Comparison of ENCODE assay signal across 8 cellular contexts in genomic region chr7:97118306-97118917, GRCh38. TPM values are rescaled to one million over a fixed set of nuclear protein-coding genes. Genes with fewer than 3 reads are reported as not detected.
DNase-seq lines count a peak whose midpoint lies in the region; ATAC-seq and TF ChIP-seq lines count a peak whose summit lies in the region.

No MANE protein-coding gene starts in this region.

- no peak for TF ChIP-seq RAD21 in neural cell (conservative IDR thresholded peaks at IDR 0.05)

- no peaks in the 10 kb centered on the region for H3K9me2 ChIP-seq in MM.1S (replicated peaks; ENCODE audit: insufficient read depth, low read length)
- H3K9me2 ChIP-seq in neural cell (ENCODE audit: insufficient read depth, low read length) = no peaks in the 10 kb centered on the region

- H3K36me3 Mint-ChIP-seq in CD8-positive, alpha-beta memory T cell = peaks cover 0 to 6% (median 5%) of the 10 kb centered on the region in 3 donors
- peaks cover 17% of the 10 kb centered on the region for H3K36me3 Mint-ChIP-seq in dendritic cell treated with granulocyte-macrophage colony-stimulating factor and Interleukin-4, amounts not matched to agents 40 ng/mL and 50 ng/mL, for 4 days (ENCODE audit: low read depth)

- H3K9ac ChIP-seq in MM.1S (ENCODE audit: low read length) (peak overlapping the region; percentile 67), neural cell (ENCODE audit: low read length) (peak overlapping the region; percentile 75)

- H3F3A ChIP-seq in MM.1S (ENCODE audit: insufficient read depth, low read length) (peaks cover 11% of the 10 kb centered on the region), neural cell (ENCODE audit: insufficient read depth, low read length, poor library complexity, severe bottlenecking) (no peaks in the 10 kb centered on the region)

- no peaks in the 10 kb centered on the region for H3K36me3 ChIP-seq in CD8-positive, alpha-beta memory T cell (ENCODE audit: insufficient read depth, low read length)
- H3K36me3 ChIP-seq in MM.1S (replicated peaks; ENCODE audit: insufficient read depth, low read length) = no peaks in the 10 kb centered on the region
- H3K36me3 ChIP-seq in neural cell (ENCODE audit: insufficient read depth, low read length) = no peaks in the 10 kb centered on the region

- H4K20me1 ChIP-seq in MM.1S (ENCODE audit: insufficient read depth, low read length) (no peaks in the 10 kb centered on the region), neural cell (ENCODE audit: insufficient read depth) (no peaks in the 10 kb centered on the region)

- intact Hi-C loops in dendritic cell treated with granulocyte-macrophage colony-stimulating factor and Interleukin-4, amounts not matched to agents 40 ng/mL and 50 ng/mL, for 4 days (cut with micrococcal nuclease) = loop anchor here (5.0 to 10.0 kb wide), 2 partner anchors 854 to 1166 kb away; partner anchors contain the start of gene BRI3

- TF ChIP-seq EP300 in neural cell (conservative IDR thresholded peaks at IDR 0.05; ENCODE audit: poor library complexity, severe bottlenecking) = no peak

- CTCF ChIA-PET in CD8-positive, alpha-beta memory T cell (lab: Charles Lee) = interaction anchor here (1.0 kb wide), 1 partner anchor 1642 kb away, joined by 3 read pairs; no protein-coding TSS in a partner anchor

- H3K4me3 Mint-ChIP-seq in CD8-positive, alpha-beta memory T cell = peak overlapping the region; percentile 90 to 96 (median 93)
- H3K4me3 Mint-ChIP-seq in dendritic cell treated with granulocyte-macrophage colony-stimulating factor and Interleukin-4, amounts not matched to agents 40 ng/mL and 50 ng/mL, for 4 days = peak overlapping the region; percentile 92

- no peak for ATAC-seq in HG02938 (IDR thresholded peaks at IDR 0.05; ENCODE audit: unreplicated experiment)

- peak in 2 of 5 donors; percentile 0 to 4 for DNase-seq in CD8-positive, alpha-beta memory T cell
- DNase-seq in MM.1S = no peak
- no peak for DNase-seq in effector CD4-positive, alpha-beta T cell
- no peak for DNase-seq in NCI-H1048 (lab: John Stamatoyannopoulos, UW)
- DNase-seq in NCI-H1694 (lab: John Stamatoyannopoulos, UW) = no peak

- POLR2A ChIA-PET in CD8-positive, alpha-beta memory T cell (lab: Charles Lee) = no interaction called here

- H3K4me2 ChIP-seq in MM.1S (ENCODE audit: low read depth, low read length) = peak overlapping the region; percentile 79
- H3K4me2 ChIP-seq in neural cell (ENCODE audit: low read length) = peak overlapping the region; percentile 96

- peaks cover 32 to 66% (median 47%) of the 10 kb centered on the region in 3 donors for H3K4me1 Mint-ChIP-seq in CD8-positive, alpha-beta memory T cell
- H3K4me1 Mint-ChIP-seq in dendritic cell treated with granulocyte-macrophage colony-stimulating factor and Interleukin-4, amounts not matched to agents 40 ng/mL and 50 ng/mL, for 4 days (ENCODE audit: low read depth) = peaks cover 36% of the 10 kb centered on the region

- H3K9me3 ChIP-seq in CD8-positive, alpha-beta memory T cell (ENCODE audit: low read length) = no peaks in the 10 kb centered on the region
- H3K9me3 ChIP-seq in MM.1S (replicated peaks; ENCODE audit: insufficient read depth, low read length) (no peaks in the 10 kb centered on the region), neural cell (ENCODE audit: low read length) (no peaks in the 10 kb centered on the region)

- H3K27ac ChIP-seq in CD8-positive, alpha-beta memory T cell (ENCODE audit: low read depth, low read length) = peak overlapping the region; percentile 5
- H3K27ac ChIP-seq in MM.1S (ENCODE audit: low read length) (peak overlapping the region; percentile 61; the same call in 1 of the 2 replicates), neural cell (ENCODE audit: low read length) (no peak overlapping the region)

- H3K4me3 ChIP-seq in CD8-positive, alpha-beta memory T cell (ENCODE audit: low read length) = peak overlapping the region; percentile 94
- peak overlapping the region; percentile 77 for H3K4me3 ChIP-seq in MM.1S (ENCODE audit: low read length)
- peak overlapping the region; percentile 72 for H3K4me3 ChIP-seq in neural cell (ENCODE audit: low read length)

- H3K27me3 Mint-ChIP-seq in CD8-positive, alpha-beta memory T cell = no peaks in the 10 kb centered on the region
- no peaks in the 10 kb centered on the region for H3K27me3 Mint-ChIP-seq in dendritic cell treated with granulocyte-macrophage colony-stimulating factor and Interleukin-4, amounts not matched to agents 40 ng/mL and 50 ng/mL, for 4 days

- no peaks in the 10 kb centered on the region for H3K27me3 ChIP-seq in CD8-positive, alpha-beta memory T cell (ENCODE audit: insufficient read depth, low read length, poor library complexity, severe bottlenecking)
- H3K27me3 ChIP-seq in MM.1S (replicated peaks; ENCODE audit: insufficient read depth, low read length) = no peaks in the 10 kb centered on the region
- H3K27me3 ChIP-seq in neural cell (ENCODE audit: insufficient read depth, low read depth, low read length) = no peaks in the 10 kb centered on the region

- peak overlapping the region; percentile 9 to 96 (median 92) for H3K27ac Mint-ChIP-seq in CD8-positive, alpha-beta memory T cell
- peak overlapping the region; percentile 89 for H3K27ac Mint-ChIP-seq in dendritic cell treated with granulocyte-macrophage colony-stimulating factor and Interleukin-4, amounts not matched to agents 40 ng/mL and 50 ng/mL, for 4 days

- no peak for TF ChIP-seq CTCF in MM.1S (IDR thresholded peaks at IDR 0.05; ENCODE audit: low read length)
- no peak for TF ChIP-seq CTCF in neural cell (IDR thresholded peaks at IDR 0.05; ENCODE audit: poor library complexity, severe bottlenecking)

- peaks cover 21% of the 10 kb centered on the region for H3K4me1 ChIP-seq in CD8-positive, alpha-beta memory T cell (ENCODE audit: insufficient read depth, low read length)
- H3K4me1 ChIP-seq in MM.1S (ENCODE audit: low read length) = peaks cover 9% of the 10 kb centered on the region; the same call in 1 of the 2 replicates

- H3K79me2 ChIP-seq in MM.1S (ENCODE audit: low read length) (peaks cover 14% of the 10 kb centered on the region), neural cell (replicated peaks; ENCODE audit: insufficient read depth, low read length) (peaks cover 20% of the 10 kb centered on the region)

- no peaks in the 10 kb centered on the region for H3K9me3 Mint-ChIP-seq in CD8-positive, alpha-beta memory T cell
- peaks cover 13% of the 10 kb centered on the region for H3K9me3 Mint-ChIP-seq in dendritic cell treated with granulocyte-macrophage colony-stimulating factor and Interleukin-4, amounts not matched to agents 40 ng/mL and 50 ng/mL, for 4 days

- H2AFZ ChIP-seq in MM.1S (ENCODE audit: low read length) (peak overlapping the region; percentile 86), neural cell (ENCODE audit: low read depth, low read length) (peak overlapping the region; percentile 71)

TF ChIP-seq in neural cell, 6 proteins besides CTCF, POLR2A, EP300 and RAD21:
- TF ChIP-seq MXI1 (conservative IDR thresholded peaks at IDR 0.05; ENCODE audit: poor library complexity, severe bottlenecking) (no peak), SMC3 (conservative IDR thresholded peaks at IDR 0.05; ENCODE audit: poor library complexity) (no peak), EZH2 (IDR thresholded peaks at IDR 0.05; ENCODE audit: borderline replicate concordance, insufficient read depth, low read length, poor library complexity, severe bottlenecking) (no peak), TAF1 (IDR thresholded peaks at IDR 0.05; ENCODE audit: low read depth) (no peak), POLR2AphosphoS5 (IDR thresholded peaks at IDR 0.05) (no peak), REST (IDR thresholded peaks at IDR 0.05; ENCODE audit: borderline replicate concordance) (no peak)

RNA-seq across cellular contexts. Expression of gene SDHAF3, which starts 0.9 kb away (rescaled TPM):
- total RNA-seq in CD8-positive, alpha-beta memory T cell = 10 to 100 TPM; 35.5 to 36.3 TPM
- polyA plus RNA-seq in CD8-positive, alpha-beta memory T cell = 47.6 TPM
- polyA plus RNA-seq in neural cell = 26.0 and 28.3 TPM in 2 replicates
- polyA minus RNA-seq in neural cell = 17.0 and 18.6 TPM in 2 replicates
